16 cellular contexts compared by ENCODE assay signal in the genomic region with DNA sequence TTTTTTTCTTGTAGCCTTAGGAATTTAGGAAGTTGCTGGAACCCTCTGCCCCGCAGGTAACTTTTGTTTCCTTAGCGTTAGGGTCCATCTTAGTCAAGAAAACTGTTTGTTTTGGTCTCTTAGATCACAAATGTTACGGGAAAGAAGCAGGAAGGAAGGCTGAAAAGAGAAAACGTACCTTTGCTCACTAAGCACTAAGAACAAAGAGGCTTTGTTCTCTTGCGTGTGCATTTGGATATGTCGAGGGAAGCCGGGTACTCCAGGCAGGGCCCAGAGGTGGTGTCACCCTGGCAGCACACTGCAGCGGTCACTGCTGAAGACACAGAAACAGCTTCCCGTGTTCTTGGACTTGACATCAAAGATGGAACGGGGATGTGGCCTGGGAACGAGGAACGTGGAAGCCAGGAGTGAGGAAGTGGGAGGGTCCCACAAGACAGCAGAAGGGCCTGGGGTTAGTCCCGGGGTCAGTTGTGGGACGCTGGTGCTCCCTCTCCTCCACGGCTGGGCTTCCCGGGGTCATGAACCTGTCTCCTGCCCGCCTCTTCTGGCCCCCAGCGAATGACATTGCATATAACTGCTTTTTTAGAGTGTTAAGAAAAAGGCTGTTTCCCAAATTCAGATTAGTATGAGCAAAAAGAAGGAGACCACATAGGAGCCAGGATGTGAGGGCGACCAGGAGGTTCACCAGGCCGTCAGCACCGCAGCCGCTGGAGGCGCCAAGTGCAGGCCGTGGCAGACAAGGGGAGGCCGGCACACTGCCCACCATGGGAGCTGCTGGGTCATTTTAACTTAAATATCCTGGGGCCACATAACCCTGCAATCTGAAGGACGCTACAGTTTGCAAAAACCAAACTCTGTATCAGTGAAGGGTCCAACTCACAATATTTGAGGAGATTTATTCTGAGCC. TPM values are rescaled to one million over a fixed set of nuclear protein-coding genes. Genes with fewer than 3 reads are reported as not detected.
DNase-seq lines count a peak whose midpoint lies in the region; ATAC-seq and TF ChIP-seq lines count a peak whose summit lies in the region.
"Had no signal": no experiment of that assay in that cellular context is flagged by ENCODE, and none has a peak within 500 bp of the region (broad histone marks: within the 10 kb centered on the region; RNA-seq: fewer than 3 reads in every experiment).

No MANE protein-coding gene starts in this region.

- no peaks in the 10 kb centered on the region for H3K9me3 Mint-ChIP-seq in Caco-2 (ENCODE audit: unreplicated experiment)

- no peak for TF ChIP-seq CTCF in Caco-2 (IDR thresholded peaks at IDR 0.05; ENCODE audit: insufficient read depth in 1 of 2, low read depth in 1 of 2, low read length in 1 of 2, severe bottlenecking in 1 of 2, unreplicated experiment in 1 of 2)
- no peak for TF ChIP-seq CTCF in ascending aorta (IDR thresholded peaks at IDR 0.05)
- no peak for TF ChIP-seq CTCF in parathyroid adenoma (IDR thresholded peaks at IDR 0.05)
- no peak for TF ChIP-seq CTCF in BE2C (IDR thresholded peaks at IDR 0.05; ENCODE audit: low read depth, low read length)
- no peak for TF ChIP-seq CTCF in omental fat pad (IDR thresholded peaks at IDR 0.05)

- H3K27me3 Mint-ChIP-seq in Caco-2 (ENCODE audit: insufficient read depth, unreplicated experiment) = no peaks in the 10 kb centered on the region

- no peak overlapping the region for H3K9ac ChIP-seq in parathyroid adenoma

- H3K4me1 ChIP-seq in Caco-2 (peaks cover 75% of the 10 kb centered on the region), ascending aorta (peaks cover 0 to 9% of the 10 kb centered on the region in 2 donors), parathyroid adenoma (peaks cover 5% of the 10 kb centered on the region), BE2C (peaks cover 12% of the 10 kb centered on the region)

- H3K27ac Mint-ChIP-seq in Caco-2 (ENCODE audit: unreplicated experiment) = peak overlapping the region; percentile 98

- CTCF ChIA-PET in Caco-2 (lab: Charles Lee) = interaction anchor here (0.6 kb wide), 1 partner anchor 210 kb away, joined by 3 read pairs; no protein-coding TSS in a partner anchor

- H3K4me2 ChIP-seq in parathyroid adenoma (ENCODE audit: low read length) = no peak overlapping the region

- no peak for ATAC-seq in omental fat pad (ENCODE audit: low FRiP score)

- BruUV-seq in Caco-2 (replicated peaks; lab: Mats Ljungman, UMichigan) = no TSS peak

- intact Hi-C loops in Caco-2 (cut with micrococcal nuclease; ENCODE audit: unreplicated experiment) = loop anchor here (1.0 to 2.0 kb wide), 2 partner anchors 10 to 35 kb away; no protein-coding TSS in a partner anchor
- intact Hi-C loops in ascending aorta (cut with DNase I) = loop anchor here (2.0 kb wide), 1 partner anchor 31 kb away; the partner anchor contains the start of gene ATP11A

- H3K4me3 Mint-ChIP-seq in Caco-2 (ENCODE audit: unreplicated experiment) = peak overlapping the region; percentile 76

- H2AFZ ChIP-seq in parathyroid adenoma = no peak overlapping the region

- H3K27me3 ChIP-seq in Caco-2 (replicated peaks; ENCODE audit: control insufficient read depth, insufficient read depth, low read length) (no peaks in the 10 kb centered on the region), ascending aorta (no peaks in the 10 kb centered on the region), layer of hippocampus (ENCODE audit: control insufficient read depth, insufficient read depth, low read length) (no peaks in the 10 kb centered on the region), parathyroid adenoma (ENCODE audit: control insufficient read depth, insufficient read depth, low read length) (no peaks in the 10 kb centered on the region), BE2C (no peaks in the 10 kb centered on the region)
- H3K27me3 ChIP-seq: brain microvascular endothelial cell, transverse colon had no signal

- DNase-seq in Caco-2 (no peak), ascending aorta (ENCODE audit: low spot score in 2 of 2) (no peak), EL (no peak), BE2C (no peak), HCEC 1CT (no peak), omental fat pad (ENCODE audit: low spot score) (no peak)
- DNase-seq: activated CD4-positive, alpha-beta T cell treated with anti-CD3 and anti-CD28 coated beads, Interleukin-2, amount 50 U/mL, for 4 hours; activated gamma-delta T cell; brain microvascular endothelial cell; kidney; NCI-H1436 treated with DMSO at 0.1 percent for 48 hours; NCI-H69; T1000; transverse colon had no signal

- H3K9me3 ChIP-seq in Caco-2 (no peaks in the 10 kb centered on the region), ascending aorta (no peaks in the 10 kb centered on the region), parathyroid adenoma (ENCODE audit: control insufficient read depth, low read length) (no peaks in the 10 kb centered on the region), BE2C (no peaks in the 10 kb centered on the region)
- H3K9me3 ChIP-seq: transverse colon had no signal

- POLR2A ChIA-PET in Caco-2 (lab: Charles Lee) = no interaction called here

- no peak overlapping the region for H3K4me3 ChIP-seq in Caco-2 (ENCODE audit: low read depth, low read length)
- no peak overlapping the region for H3K4me3 ChIP-seq in ascending aorta
- H3K4me3 ChIP-seq in parathyroid adenoma (ENCODE audit: low read depth, low read length) = no peak overlapping the region
- no peak overlapping the region for H3K4me3 ChIP-seq in BE2C (ENCODE audit: low read depth, low read length)
- H3K4me3 ChIP-seq: transverse colon had no signal

- peaks cover 77% of the 10 kb centered on the region for H3K4me1 Mint-ChIP-seq in Caco-2 (ENCODE audit: low read depth, unreplicated experiment)

- H3K36me3 ChIP-seq in Caco-2 (ENCODE audit: control insufficient read depth, insufficient read depth, low read length) (peaks cover 3% of the 10 kb centered on the region), ascending aorta (no peaks in the 10 kb centered on the region), parathyroid adenoma (ENCODE audit: control insufficient read depth, insufficient read depth, low read length) (no peaks in the 10 kb centered on the region), BE2C (no peaks in the 10 kb centered on the region)
- H3K36me3 ChIP-seq: brain microvascular endothelial cell, transverse colon had no signal

- H3K79me2 ChIP-seq in parathyroid adenoma = no peaks in the 10 kb centered on the region

- peak overlapping the region; percentile 75 to 79 for H3K27ac ChIP-seq in ascending aorta
- H3K27ac ChIP-seq in layer of hippocampus (ENCODE audit: low read depth, low read length) = peak overlapping the region; percentile 27
- peak overlapping the region; percentile 87 for H3K27ac ChIP-seq in parathyroid adenoma

- H3K36me3 Mint-ChIP-seq in Caco-2 (ENCODE audit: insufficient read depth, unreplicated experiment) = peaks cover 86% of the 10 kb centered on the region

RNA-seq across cellular contexts. Expression of gene ATP11A, which starts 31.6 kb away (rescaled TPM):
- 222 and 232 TPM in 2 replicates for total RNA-seq in Caco-2 (2022)
- total RNA-seq in ascending aorta = 50.1 TPM
- 18.4 TPM for polyA plus RNA-seq in BE2C (2012; ENCODE audit: insufficient read depth, insufficient read length, low read depth)
- 10 to 100 TPM; 32.8 to 61.4 (median 45.7) TPM for total RNA-seq in omental fat pad

Comparison
In these comparisons a context has a peak if more than half of its experiments do, and no peak if none do; other contexts are left out.
1. H3K27ac ChIP-seq: peak in every context shown above with its lines; median percentile 87 in parathyroid adenoma; 77 in ascending aorta; 27 in layer of hippocampus.